In genomic region chr17:81884968-81885367, GRCh38 we compare ENCODE assay signal across 23 cellular contexts. TPM values are rescaled to one million over a fixed set of nuclear protein-coding genes. Genes with fewer than 3 reads are reported as not detected.
DNase-seq lines count a peak whose midpoint lies in the region; ATAC-seq, FAIRE-seq and TF ChIP-seq lines count a peak whose summit lies in the region.
"Had no signal": no experiment of that assay in that cellular context is flagged by ENCODE, and none has a peak within 500 bp of the region (broad histone marks: within the 10 kb centered on the region; RNA-seq: fewer than 3 reads in every experiment).

No MANE protein-coding gene starts in this region.

- TF ChIP-seq POLR2A in K562 (conservative IDR thresholded peaks at IDR 0.05) (no peak), upper lobe of left lung (IDR thresholded peaks at IDR 0.05) (no peak)

- intact Hi-C loops in K562 (cut with micrococcal nuclease) (no loop called here), Right ventricle myocardium superior (cut with DNase I) (no loop called here)
- intact Hi-C loops in naive thymus-derived CD4-positive, alpha-beta T cell (cut with micrococcal nuclease) = no loop called here

- H3K9ac ChIP-seq in K562 (ENCODE audit: insufficient read depth in 1 of 2, low read depth in 2 of 2, low read length in 2 of 2) = no peak overlapping the region; a peak in 1 of 4 replicates

- no peak for TF ChIP-seq RAD21 in K562 (CRISPR knock-in tag; conservative IDR thresholded peaks at IDR 0.05 in 1 of 2, IDR thresholded peaks at IDR 0.05 in 1 of 2)

- TF ChIP-seq CTCF in K562 (IDR thresholded peaks at IDR 0.05 in 2 of 3, conservative IDR thresholded peaks at IDR 0.05 in 1 of 3; ENCODE audit: insufficient read depth in 2 of 3, low read depth in 1 of 3, low read length in 3 of 3) (no peak), upper lobe of left lung (IDR thresholded peaks at IDR 0.05) (no peak)

- H3K9me3 ChIP-seq in K562 (replicated peaks; ENCODE audit: control insufficient read depth, insufficient read depth, low read depth, low read length) (no peaks in the 10 kb centered on the region), upper lobe of left lung (no peaks in the 10 kb centered on the region)
- no peaks in the 10 kb centered on the region for H3K9me3 ChIP-seq in naive thymus-derived CD4-positive, alpha-beta T cell (ENCODE audit: control insufficient read depth in 2 of 3, low read length in 3 of 3)
- H3K9me3 ChIP-seq: body of pancreas, colonic mucosa, stomach, transverse colon had no signal

- 97% methylated on average over 5 of the region's 5 CpGs for WGBS in K562 (ENCODE audit: insufficient coverage, low coverage, missing lambda C conversion rate)
- WGBS in upper lobe of left lung, 2 donors = 97 to 100% methylated on average over 2 to 5 of the region's 5 CpGs

- H3K9me3 Mint-ChIP-seq in activated T-cell treated with anti-CD3 and anti-CD28 coated beads, Interleukin-2, amount 50 U/mL, for 4 hours = no peaks in the 10 kb centered on the region
- peaks cover 0 to 1% (median 0%) of the 10 kb centered on the region in 11 donors for H3K9me3 Mint-ChIP-seq in naive thymus-derived CD4-positive, alpha-beta T cell
- H3K9me3 Mint-ChIP-seq: activated naive CD8-positive, alpha-beta T cell treated with anti-CD3 and anti-CD28 coated beads, Interleukin-2, amount 50 U/mL, for 24 hours had no signal

- H4K20me1 ChIP-seq in K562 (replicated peaks; ENCODE audit: control insufficient read depth, insufficient read depth, low read length) = 0 out of 2 replicates have a peak, but pooled peaks cover 4% of the 10 kb centered on the region

- no peak overlapping the region for H3K4me3 Mint-ChIP-seq in activated T-cell treated with anti-CD3 and anti-CD28 coated beads, Interleukin-2, amount 50 U/mL, for 4 hours
- no peak overlapping the region for H3K4me3 Mint-ChIP-seq in naive thymus-derived CD4-positive, alpha-beta T cell
- H3K4me3 Mint-ChIP-seq: activated naive CD8-positive, alpha-beta T cell treated with anti-CD3 and anti-CD28 coated beads, Interleukin-2, amount 50 U/mL, for 24 hours had no signal

- peak; percentile 5 to 19 for ATAC-seq in activated T-cell treated with anti-CD3 and anti-CD28 coated beads, Interleukin-2, amount 50 U/mL, for 4 hours
- ATAC-seq in K562 = no peak
- ATAC-seq in naive thymus-derived CD4-positive, alpha-beta T cell = peak; percentile 19
- peak; percentile 23 to 45 for ATAC-seq in upper lobe of left lung (ENCODE audit: low FRiP score in 2 of 2)
- ATAC-seq in Right ventricle myocardium superior (ENCODE audit: poor library complexity) = no peak
- no peak for ATAC-seq in GM21367 (IDR thresholded peaks at IDR 0.05; ENCODE audit: unreplicated experiment)
- ATAC-seq: body of pancreas had no signal

- TF ChIP-seq EP300 in K562 (IDR thresholded peaks at IDR 0.05; ENCODE audit: low read length) = no peak
- TF ChIP-seq EP300 in upper lobe of left lung (IDR thresholded peaks at IDR 0.05) = no peak

- H3K9me1 ChIP-seq in K562 (ENCODE audit: control insufficient read depth, insufficient read depth, low read length) = peaks cover 5% of the 10 kb centered on the region

- BruUV-seq in K562 (replicated peaks; lab: Mats Ljungman, UMichigan) = no TSS peak

- POLR2A ChIA-PET in K562 (lab: Yijun Ruan, JAX) = interaction anchor here (0.5 to 10.5 kb wide), 15 partner anchors 9 to 790 kb away, joined by 3 to 85 read pairs (median 4); partner anchors contain the start of genes ARHGDIA and SIRT7
- POLR2A ChIA-PET in naive thymus-derived CD4-positive, alpha-beta T cell (lab: Charles Lee) = interaction anchor here (1.3 kb wide), 1 partner anchor 15 kb away, joined by 3 read pairs; no protein-coding TSS in a partner anchor

- peak overlapping the region in 1 of 9 donors; percentile 4 for H3K27ac Mint-ChIP-seq in naive thymus-derived CD4-positive, alpha-beta T cell

- in situ Hi-C loops in K562 (cut with MboI) = no loop called here

- CTCF ChIA-PET in K562 (lab: Yijun Ruan, JAX; ENCODE audit: low intra/inter-chr PET ratio) = no interaction called here
- CTCF ChIA-PET in naive thymus-derived CD4-positive, alpha-beta T cell (lab: Charles Lee) = no interaction called here

- DNase-seq in activated T-cell treated with anti-CD3 and anti-CD28 coated beads, Interleukin-2, amount 50 U/mL, for 4 hours = no peak
- no peak for DNase-seq in activated T-cell treated with anti-CD3 and anti-CD28 coated beads, Interleukin-2, amount 50 U/mL, for 48 hours
- DNase-seq in K562 (ENCODE audit: extremely low read depth in 1 of 4, low spot score in 3 of 4) = no peak
- DNase-seq in naive thymus-derived CD4-positive, alpha-beta T cell = no peak
- DNase-seq in upper lobe of left lung = peak in 1 of 2 donors; percentile 36
- DNase-seq in Right ventricle myocardium superior = no peak
- no peak for DNase-seq in anterior cingulate cortex (lab: John Stamatoyannopoulos, UW)
- DNase-seq: activated CD4-positive, alpha-beta T cell treated with anti-CD3 and anti-CD28 coated beads for 48 hours; activated naive CD8-positive, alpha-beta T cell treated with anti-CD3 and anti-CD28 coated beads, Interleukin-2, amount 50 U/mL, for 24 hours; body of pancreas; colonic mucosa; GOT3; left ventricle myocardium superior; NCI-H1930; NCI-H526; posterior cingulate gyrus; stomach; T-helper 2 cell; transverse colon had no signal

- no peak for FAIRE-seq in K562 (lab: Jason Lieb, UNC)
- FAIRE-seq: GM18507, HTR-8/SVneo, islet of Langerhans had no signal

- H3K4me2 ChIP-seq in K562 (ENCODE audit: insufficient read depth, low read length) = no peak overlapping the region

- H3K27me3 ChIP-seq in K562 (ENCODE audit: control insufficient read depth in 2 of 2, insufficient read depth in 2 of 2, low read length in 2 of 2) = no peaks in the 10 kb centered on the region
- no peaks in the 10 kb centered on the region for H3K27me3 ChIP-seq in naive thymus-derived CD4-positive, alpha-beta T cell (ENCODE audit: control insufficient read depth in 2 of 2, insufficient read depth in 2 of 2, low read length in 2 of 2)
- H3K27me3 ChIP-seq in upper lobe of left lung = no peaks in the 10 kb centered on the region
- H3K27me3 ChIP-seq: body of pancreas, colonic mucosa, stomach, transverse colon had no signal

- no peak overlapping the region for H3K27ac ChIP-seq in K562 (ENCODE audit: extremely low read depth, low read depth, low read length)
- no peak overlapping the region for H3K27ac ChIP-seq in naive thymus-derived CD4-positive, alpha-beta T cell (ENCODE audit: low read depth, low read length)
- H3K27ac ChIP-seq in upper lobe of left lung = no peak overlapping the region
- H3K27ac ChIP-seq: body of pancreas, colonic mucosa, stomach, transverse colon had no signal

- H3K36me3 ChIP-seq in K562 (ENCODE audit: control insufficient read depth, insufficient read depth, low read length) (peaks cover 91% of the 10 kb centered on the region), upper lobe of left lung (peaks cover 12 to 72% (median 54%) of the 10 kb centered on the region in 4 donors)
- H3K36me3 ChIP-seq in naive thymus-derived CD4-positive, alpha-beta T cell (ENCODE audit: control insufficient read depth in 2 of 3, insufficient read depth in 3 of 3, low read length in 3 of 3) = peaks cover 14 to 72% (median 20%) of the 10 kb centered on the region in 3 experiments

- peaks cover 27% of the 10 kb centered on the region for H3K36me3 Mint-ChIP-seq in activated T-cell treated with anti-CD3 and anti-CD28 coated beads, Interleukin-2, amount 50 U/mL, for 4 hours (ENCODE audit: insufficient read depth)
- H3K36me3 Mint-ChIP-seq in naive thymus-derived CD4-positive, alpha-beta T cell = peaks cover 5 to 31% (median 10%) of the 10 kb centered on the region in 5 donors

- no peaks in the 10 kb centered on the region for H3K27me3 Mint-ChIP-seq in activated T-cell treated with anti-CD3 and anti-CD28 coated beads, Interleukin-2, amount 50 U/mL, for 4 hours (ENCODE audit: low read depth)
- H3K27me3 Mint-ChIP-seq in naive thymus-derived CD4-positive, alpha-beta T cell = no peaks in the 10 kb centered on the region
- H3K27me3 Mint-ChIP-seq: activated naive CD8-positive, alpha-beta T cell treated with anti-CD3 and anti-CD28 coated beads, Interleukin-2, amount 50 U/mL, for 24 hours had no signal

- H3K4me3 ChIP-seq in K562 (no peak overlapping the region), upper lobe of left lung (no peak overlapping the region)
- H3K4me3 ChIP-seq in naive thymus-derived CD4-positive, alpha-beta T cell (ENCODE audit: low read length) = no peak overlapping the region
- H3K4me3 ChIP-seq: body of pancreas, colonic mucosa, stomach, transverse colon had no signal

- H3K4me1 ChIP-seq in K562 (replicated peaks in 1 of 2; ENCODE audit: control insufficient read depth in 2 of 2, insufficient read depth in 2 of 2, low read length in 2 of 2) (peaks cover 3 to 30% of the 10 kb centered on the region in 2 experiments; a peak in 3 of 5 replicates), upper lobe of left lung (peaks cover 4 to 7% (median 5%) of the 10 kb centered on the region in 4 donors)
- H3K4me1 ChIP-seq in naive thymus-derived CD4-positive, alpha-beta T cell (ENCODE audit: control insufficient read depth in 2 of 2, insufficient read depth in 2 of 2, low read length in 2 of 2) = peaks cover 0 to 6% of the 10 kb centered on the region in 2 donors
- H3K4me1 ChIP-seq: colonic mucosa had no signal

- peaks cover 14% of the 10 kb centered on the region for H3K4me1 Mint-ChIP-seq in activated T-cell treated with anti-CD3 and anti-CD28 coated beads, Interleukin-2, amount 50 U/mL, for 4 hours (ENCODE audit: low read depth)
- peaks cover 0 to 22% (median 15%) of the 10 kb centered on the region in 7 donors for H3K4me1 Mint-ChIP-seq in naive thymus-derived CD4-positive, alpha-beta T cell

- no peak overlapping the region for H2AFZ ChIP-seq in K562 (ENCODE audit: low read depth, low read length)

- peaks cover 38% of the 10 kb centered on the region for H3K79me2 ChIP-seq in K562 (ENCODE audit: control insufficient read depth, insufficient read depth, low read length)

RNA-seq across cellular contexts. Expression of gene ALYREF, which starts 6.4 kb away (rescaled TPM):
- 100 to 1,000 TPM; 321 to 369 (median 324) TPM for total RNA-seq in activated T-cell treated with anti-CD3 and anti-CD28 coated beads, Interleukin-2, amount 50 U/mL, for 4 hours
- total RNA-seq in K562 (2011; cell fraction: chromatin; rRNA removed; ENCODE audit: low replicate concordance) = 29.1 and 64.1 TPM in 2 replicates
- 70.7 and 78.0 TPM in 2 replicates for total RNA-seq in K562 (2011; cell fraction: nucleolus; rRNA removed)
- total RNA-seq in K562 (2011; cell fraction: nucleoplasm; rRNA removed) = 41.9 and 54.1 TPM in 2 replicates
- total RNA-seq in K562 (2014; rRNA removed) (416 and 428 TPM in 2 replicates), K562 (2014; rRNA removed; fragmentation: Illumina TruSeq; extraction: Trizol) (74.3 and 99.3 TPM in 2 replicates), K562 (2015; rRNA removed; fragmentation: Illumina TruSeq; extraction: Trizol) (225 and 227 TPM in 2 replicates), K562 (2021) (279 and 283 TPM in 2 replicates), upper lobe of left lung (10 to 100 TPM; 43.0 to 71.0 (median 60.1) TPM), Right ventricle myocardium superior (29.9 TPM)
- polyA plus RNA-seq in K562 (2011; rRNA removed) (97.2 and 103 TPM in 2 replicates), K562 (2014; fragmentation: Illumina TruSeq; extraction: Trizol) (147 and 154 TPM in 2 replicates), K562 (2014; fragmentation: Nextera tagmentation; extraction: Ambion mirVana) (1 to 10 TPM; 1.9 to 3.7 TPM), K562 (2014; rRNA removed) (206 and 253 TPM in 2 replicates)
- 93.7 and 166 TPM in 2 replicates for polyA plus RNA-seq in K562 (2011; cell fraction: cytosol; rRNA removed)
- polyA plus RNA-seq in K562 (2011; cell fraction: nucleus; rRNA removed) = 98.4 and 110 TPM in 2 replicates
- polyA plus RNA-seq in K562 (2012) = 112 and 177 TPM in 2 replicates
- 101 and 147 TPM in 2 replicates for polyA minus RNA-seq in K562 (2011; rRNA and poly(A)+ RNA removed)
- 92.8 and 121 TPM in 2 replicates for polyA minus RNA-seq in K562 (2011; cell fraction: cytosol; rRNA and poly(A)+ RNA removed)
- 36.5 and 40.0 TPM in 2 replicates for polyA minus RNA-seq in K562 (2011; cell fraction: nucleus; rRNA and poly(A)+ RNA removed)
- total RNA-seq in naive thymus-derived CD4-positive, alpha-beta T cell = 100 to 1,000 TPM in 1 of 5 experiments, 10 to 100 TPM in 4; 38.3 to 159 (median 83.2) TPM
- 10 to 100 TPM; 28.5 to 31.5 TPM for polyA plus RNA-seq in naive thymus-derived CD4-positive, alpha-beta T cell

RNA-seq across cellular contexts. Expression of gene ANAPC11, which starts 6.6 kb away (rescaled TPM):
- total RNA-seq in activated T-cell treated with anti-CD3 and anti-CD28 coated beads, Interleukin-2, amount 50 U/mL, for 4 hours = 100 to 1,000 TPM; 128 to 157 (median 153) TPM
- 37.2 and 84.5 TPM in 2 replicates for total RNA-seq in K562 (2011; cell fraction: chromatin; rRNA removed; ENCODE audit: low replicate concordance)
- 109 and 116 TPM in 2 replicates for total RNA-seq in K562 (2011; cell fraction: nucleolus; rRNA removed)
- 83.3 and 88.4 TPM in 2 replicates for total RNA-seq in K562 (2011; cell fraction: nucleoplasm; rRNA removed)
- total RNA-seq in K562 (2014; rRNA removed) = 220 and 252 TPM in 2 replicates
- 32.5 and 41.2 TPM in 2 replicates for total RNA-seq in K562 (2014; rRNA removed; fragmentation: Illumina TruSeq; extraction: Trizol)
- total RNA-seq in K562 (2015; rRNA removed; fragmentation: Illumina TruSeq; extraction: Trizol) = 105 and 111 TPM in 2 replicates
- 214 and 217 TPM in 2 replicates for total RNA-seq in K562 (2021)
- 238 and 354 TPM in 2 replicates for polyA plus RNA-seq in K562 (2011; rRNA removed)
- polyA plus RNA-seq in K562 (2011; cell fraction: cytosol; rRNA removed) = 720 and 811 TPM in 2 replicates
- polyA plus RNA-seq in K562 (2011; cell fraction: nucleus; rRNA removed) = 288 and 348 TPM in 2 replicates
- 288 and 382 TPM in 2 replicates for polyA plus RNA-seq in K562 (2012)
- 57.2 and 105 TPM in 2 replicates for polyA plus RNA-seq in K562 (2014; fragmentation: Illumina TruSeq; extraction: Trizol)
- polyA plus RNA-seq in K562 (2014; fragmentation: Nextera tagmentation; extraction: Ambion mirVana) = 100 to 1,000 TPM; 154 to 255 TPM
- polyA plus RNA-seq in K562 (2014; rRNA removed) = 318 and 338 TPM in 2 replicates
- 56.1 and 67.4 TPM in 2 replicates for polyA minus RNA-seq in K562 (2011; rRNA and poly(A)+ RNA removed)
- polyA minus RNA-seq in K562 (2011; cell fraction: cytosol; rRNA and poly(A)+ RNA removed) = 52.4 and 82.6 TPM in 2 replicates
- 24.8 and 36.9 TPM in 2 replicates for polyA minus RNA-seq in K562 (2011; cell fraction: nucleus; rRNA and poly(A)+ RNA removed)
- total RNA-seq in naive thymus-derived CD4-positive, alpha-beta T cell = 100 to 1,000 TPM in 1 of 5 experiments, 10 to 100 TPM in 4; 30.8 to 106 (median 40.5) TPM
- polyA plus RNA-seq in naive thymus-derived CD4-positive, alpha-beta T cell = 100 to 1,000 TPM; 245 to 278 TPM
- total RNA-seq in upper lobe of left lung = 100 to 1,000 TPM in 3 of 6 donors, 10 to 100 TPM in 3; 24.1 to 138 (median 99.2) TPM
- total RNA-seq in Right ventricle myocardium superior = 176 TPM

RNA-seq across cellular contexts. Expression of gene ARHGDIA, which starts 13.8 kb away (rescaled TPM):
- total RNA-seq in activated T-cell treated with anti-CD3 and anti-CD28 coated beads, Interleukin-2, amount 50 U/mL, for 4 hours = 100 to 1,000 TPM; 789 to 858 (median 821) TPM
- 54.5 and 180 TPM in 2 replicates for total RNA-seq in K562 (2011; cell fraction: chromatin; rRNA removed; ENCODE audit: low replicate concordance)
- 155 and 173 TPM in 2 replicates for total RNA-seq in K562 (2011; cell fraction: nucleolus; rRNA removed)
- 62.4 and 82.4 TPM in 2 replicates for total RNA-seq in K562 (2011; cell fraction: nucleoplasm; rRNA removed)
- 110 and 146 TPM in 2 replicates for total RNA-seq in K562 (2014; rRNA removed)
- total RNA-seq in K562 (2014; rRNA removed; fragmentation: Illumina TruSeq; extraction: Trizol) = 39.8 and 58.3 TPM in 2 replicates
- 105 and 107 TPM in 2 replicates for total RNA-seq in K562 (2015; rRNA removed; fragmentation: Illumina TruSeq; extraction: Trizol)
- total RNA-seq in K562 (2021) = 321 and 340 TPM in 2 replicates
- polyA plus RNA-seq in K562 (2011; rRNA removed) = 23.4 and 33.4 TPM in 2 replicates
- polyA plus RNA-seq in K562 (2011; cell fraction: cytosol; rRNA removed) = 25.4 and 72.4 TPM in 2 replicates
- polyA plus RNA-seq in K562 (2011; cell fraction: nucleus; rRNA removed) = 85.3 and 131 TPM in 2 replicates
- polyA plus RNA-seq in K562 (2012) = 235 and 249 TPM in 2 replicates
- 129 and 227 TPM in 2 replicates for polyA plus RNA-seq in K562 (2014; fragmentation: Illumina TruSeq; extraction: Trizol)
- 10 to 100 TPM in 1 of 2 experiments, 1 to 10 TPM in 1; 9.6 to 11.2 TPM for polyA plus RNA-seq in K562 (2014; fragmentation: Nextera tagmentation; extraction: Ambion mirVana)
- 97.6 and 114 TPM in 2 replicates for polyA plus RNA-seq in K562 (2014; rRNA removed)
- 8.6 and 11.9 TPM in 2 replicates for polyA minus RNA-seq in K562 (2011; rRNA and poly(A)+ RNA removed)
- 45.1 and 68.4 TPM in 2 replicates for polyA minus RNA-seq in K562 (2011; cell fraction: cytosol; rRNA and poly(A)+ RNA removed)
- 61.9 and 68.2 TPM in 2 replicates for polyA minus RNA-seq in K562 (2011; cell fraction: nucleus; rRNA and poly(A)+ RNA removed)
- total RNA-seq in naive thymus-derived CD4-positive, alpha-beta T cell = 100 to 1,000 TPM; 308 to 671 (median 465) TPM
- polyA plus RNA-seq in naive thymus-derived CD4-positive, alpha-beta T cell = 100 to 1,000 TPM in 1 of 2 donors, 10 to 100 TPM in 1; 66.5 to 140 TPM
- total RNA-seq in upper lobe of left lung = 100 to 1,000 TPM; 171 to 522 (median 302) TPM
- 113 TPM for total RNA-seq in Right ventricle myocardium superior

RNA-seq across cellular contexts. Expression of gene NPB, which starts 17.1 kb away (rescaled TPM):
- total RNA-seq in activated T-cell treated with anti-CD3 and anti-CD28 coated beads, Interleukin-2, amount 50 U/mL, for 4 hours = under 1 TPM in 2 of 3 donors, not detected in 1; 0.14 to 0.24 TPM
- total RNA-seq in K562 (2011; cell fraction: chromatin; rRNA removed; ENCODE audit: low replicate concordance) = 0.86 and 1.5 TPM in 2 replicates
- total RNA-seq in K562 (2011; cell fraction: nucleolus; rRNA removed) = 1.3 TPM in 2 replicates
- total RNA-seq in K562 (2011; cell fraction: nucleoplasm; rRNA removed) = 1.2 and 1.4 TPM in 2 replicates
- total RNA-seq in K562 (2014; rRNA removed) (0.14 and 0.57 TPM in 2 replicates), K562 (2014; rRNA removed; fragmentation: Illumina TruSeq; extraction: Trizol) (0.07 TPM in 1 of 2 replicates, not detected in the other), K562 (2015; rRNA removed; fragmentation: Illumina TruSeq; extraction: Trizol) (0.07 and 0.30 TPM in 2 replicates), K562 (2021) (0.53 and 0.65 TPM in 2 replicates), upper lobe of left lung (1 to 10 TPM in 1 of 6 donors, under 1 TPM in 2, not detected in 3; 0.37 to 1.8 (median 0.94) TPM), Right ventricle myocardium superior (0.24 TPM)
- polyA plus RNA-seq in K562 (2011; rRNA removed) (0.03 and 0.07 TPM in 2 replicates), K562 (2014; fragmentation: Illumina TruSeq; extraction: Trizol) (0.07 TPM in 1 of 2 replicates, not detected in the other), K562 (2014; fragmentation: Nextera tagmentation; extraction: Ambion mirVana) (under 1 TPM; 0.43 to 0.61 TPM), K562 (2014; rRNA removed) (0.07 TPM in 1 of 2 replicates, not detected in the other)
- polyA plus RNA-seq in K562 (2011; cell fraction: cytosol; rRNA removed) = 0.06 and 0.88 TPM in 2 replicates
- 0.26 TPM in 1 of 2 replicates, not detected in the other for polyA plus RNA-seq in K562 (2011; cell fraction: nucleus; rRNA removed)
- polyA plus RNA-seq in K562 (2012) = 0.52 TPM in 1 of 2 replicates, not detected in the other
- polyA minus RNA-seq in K562 (2011; rRNA and poly(A)+ RNA removed) = 0.21 TPM in 2 replicates
- polyA minus RNA-seq in K562 (2011; cell fraction: cytosol; rRNA and poly(A)+ RNA removed) = not detected in 2 replicates
- polyA minus RNA-seq in K562 (2011; cell fraction: nucleus; rRNA and poly(A)+ RNA removed) = 0.40 and 0.78 TPM in 2 replicates
- total RNA-seq in naive thymus-derived CD4-positive, alpha-beta T cell = under 1 TPM in 4 of 5 experiments, not detected in 1; 0.29 to 0.59 (median 0.54) TPM
- under 1 TPM in 1 of 2 donors, not detected in 1; 0.20 TPM for polyA plus RNA-seq in naive thymus-derived CD4-positive, alpha-beta T cell

RNA-seq across cellular contexts. Expression of gene P4HB, which starts 24.6 kb away (rescaled TPM):
- 100 to 1,000 TPM; 442 to 487 (median 478) TPM for total RNA-seq in activated T-cell treated with anti-CD3 and anti-CD28 coated beads, Interleukin-2, amount 50 U/mL, for 4 hours
- 722 and 1,069 TPM in 2 replicates for total RNA-seq in K562 (2011; cell fraction: chromatin; rRNA removed; ENCODE audit: low replicate concordance)
- 564 and 610 TPM in 2 replicates for total RNA-seq in K562 (2011; cell fraction: nucleolus; rRNA removed)
- 598 and 659 TPM in 2 replicates for total RNA-seq in K562 (2011; cell fraction: nucleoplasm; rRNA removed)
- total RNA-seq in K562 (2014; rRNA removed) (587 and 588 TPM in 2 replicates), K562 (2014; rRNA removed; fragmentation: Illumina TruSeq; extraction: Trizol) (296 and 325 TPM in 2 replicates), K562 (2015; rRNA removed; fragmentation: Illumina TruSeq; extraction: Trizol) (404 and 420 TPM in 2 replicates), K562 (2021) (437 and 446 TPM in 2 replicates), upper lobe of left lung (100 to 1,000 TPM; 374 to 627 (median 531) TPM), Right ventricle myocardium superior (309 TPM)
- polyA plus RNA-seq in K562 (2011; rRNA removed) (75.9 and 116 TPM in 2 replicates), K562 (2014; fragmentation: Illumina TruSeq; extraction: Trizol) (645 and 729 TPM in 2 replicates), K562 (2014; fragmentation: Nextera tagmentation; extraction: Ambion mirVana) (10 to 100 TPM in 1 of 2 experiments, 1 to 10 TPM in 1; 4.4 to 14.9 TPM), K562 (2014; rRNA removed) (181 and 191 TPM in 2 replicates)
- 46.6 and 61.5 TPM in 2 replicates for polyA plus RNA-seq in K562 (2011; cell fraction: cytosol; rRNA removed)
- polyA plus RNA-seq in K562 (2011; cell fraction: nucleus; rRNA removed) = 192 and 245 TPM in 2 replicates
- polyA plus RNA-seq in K562 (2012) = 600 and 818 TPM in 2 replicates
- polyA minus RNA-seq in K562 (2011; rRNA and poly(A)+ RNA removed) = 66.8 and 103 TPM in 2 replicates
- 123 and 191 TPM in 2 replicates for polyA minus RNA-seq in K562 (2011; cell fraction: cytosol; rRNA and poly(A)+ RNA removed)
- 89.0 and 193 TPM in 2 replicates for polyA minus RNA-seq in K562 (2011; cell fraction: nucleus; rRNA and poly(A)+ RNA removed)
- total RNA-seq in naive thymus-derived CD4-positive, alpha-beta T cell = 100 to 1,000 TPM; 188 to 568 (median 304) TPM
- 100 to 1,000 TPM; 161 to 224 TPM for polyA plus RNA-seq in naive thymus-derived CD4-positive, alpha-beta T cell

Comparison
In these comparisons a context has a peak if more than half of its experiments do, and no peak if none do; other contexts are left out.
1. ATAC-seq: peak in activated T-cell treated with anti-CD3 and anti-CD28 coated beads, Interleukin-2, amount 50 U/mL, for 4 hours (2 of 2), naive thymus-derived CD4-positive, alpha-beta T cell (single experiment) and upper lobe of left lung (2 of 2); none in K562 (single experiment), Right ventricle myocardium superior (single experiment) and GM21367 (single experiment).